In genomic region chr15:71962537-71962936, GRCh38 we compare ENCODE assay signal across 1 cellular context.
TF ChIP-seq lines count a peak whose summit lies in the region.

No MANE protein-coding gene starts in this region.

TF ChIP-seq in GM12878, 131 proteins besides CTCF, POLR2A, EP300 and RAD21 (continued from another document):
- TF ChIP-seq ZBTB40 (IDR thresholded peaks at IDR 0.05; ENCODE audit: borderline replicate concordance) (no peak), MTA2 (IDR thresholded peaks at IDR 0.05; ENCODE audit: low read depth) (no peak), HSF1 (IDR thresholded peaks at IDR 0.05; ENCODE audit: low read depth, low read length) (no peak), CBX5 (IDR thresholded peaks at IDR 0.05; ENCODE audit: low read depth) (no peak), SMAD5 (IDR thresholded peaks at IDR 0.05; ENCODE audit: low read depth) (no peak), SUPT20H (IDR thresholded peaks at IDR 0.05; ENCODE audit: borderline replicate concordance, control insufficient read depth, low read depth, low read length) (no peak), E4F1 (IDR thresholded peaks at IDR 0.05; ENCODE audit: borderline replicate concordance, partially characterized antibody) (no peak), CREM (IDR thresholded peaks at IDR 0.05; ENCODE audit: low read depth) (no peak), LARP7 (IDR thresholded peaks at IDR 0.05) (no peak), BRCA1 (IDR thresholded peaks at IDR 0.05; ENCODE audit: low read depth, low read length) (no peak), E2F8 (IDR thresholded peaks at IDR 0.05; ENCODE audit: low read depth, partially characterized antibody) (no peak), TAF1 (IDR thresholded peaks at IDR 0.05; ENCODE audit: borderline replicate concordance, low read depth, low read length) (no peak)
